Comparison of ENCODE assay signal across 11 cellular contexts in the genomic region with DNA sequence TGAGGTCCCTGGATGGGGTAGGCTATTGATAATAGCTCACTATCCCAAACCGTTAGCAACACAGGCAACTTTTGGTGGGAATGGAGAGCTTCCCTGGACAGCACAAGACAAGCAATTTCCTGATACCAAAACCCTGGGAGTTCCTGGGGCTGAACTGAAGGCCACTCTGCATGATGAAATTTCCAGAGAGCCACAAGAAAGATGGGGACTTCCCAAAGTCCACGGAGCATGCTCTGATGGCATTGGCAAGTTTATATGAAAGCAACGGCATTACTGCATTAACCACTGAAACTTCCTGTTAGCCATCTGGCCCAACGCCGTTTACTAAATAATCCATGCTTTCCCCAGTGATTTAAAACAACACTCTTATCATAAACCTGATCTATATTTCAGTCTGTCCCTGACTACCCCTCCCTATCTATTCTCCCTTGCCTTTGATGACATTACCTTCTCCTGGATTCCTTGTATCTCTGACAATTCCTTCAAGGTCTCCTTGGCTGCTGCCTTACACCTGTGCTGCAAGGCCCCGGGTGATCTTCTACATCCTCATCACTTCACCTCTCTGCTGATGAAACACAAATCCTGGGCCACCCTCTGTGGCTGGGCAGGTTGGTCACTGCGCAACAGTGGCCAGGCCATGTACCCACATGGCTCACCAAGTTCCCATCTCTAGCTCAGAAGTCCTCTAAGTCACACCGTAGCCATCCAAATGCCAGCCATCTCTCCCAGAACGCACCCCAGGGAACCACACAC.
DNase-seq lines count a peak whose midpoint lies in the region; ATAC-seq and TF ChIP-seq lines count a peak whose summit lies in the region.
"Had no signal": no experiment of that assay in that cellular context is flagged by ENCODE, and none has a peak within 500 bp of the region (broad histone marks: within the 10 kb centered on the region; RNA-seq: fewer than 3 reads in every experiment).

No MANE protein-coding gene starts in this region.

- peaks cover 2% of the 10 kb centered on the region for H3K4me1 Mint-ChIP-seq in T-helper 17 cell

- no peak overlapping the region for H3K4me3 ChIP-seq in GM12865 (ENCODE audit: low read depth, low read length)
- no peak overlapping the region for H3K4me3 ChIP-seq in lower lobe of right lung

- peak; percentile 59 for ATAC-seq in GM21526 (IDR thresholded peaks at IDR 0.05; ENCODE audit: low FRiP score, unreplicated experiment)
- peak; percentile 51 for ATAC-seq in HG03558 (IDR thresholded peaks at IDR 0.05; ENCODE audit: extremely low read depth, unreplicated experiment)
- peak; percentile 59 to 63 for ATAC-seq in lower lobe of right lung
- no peak for ATAC-seq in GM19455 (IDR thresholded peaks at IDR 0.05; ENCODE audit: unreplicated experiment)
- no peak for ATAC-seq in T-helper 17 cell
- ATAC-seq: left colon had no signal

- TF ChIP-seq CTCF in GM12865 (IDR thresholded peaks at IDR 0.05; ENCODE audit: insufficient read depth, low read depth, low read length, missing control alignments) (no peak), lower lobe of right lung (IDR thresholded peaks at IDR 0.05) (no peak)

- no peaks in the 10 kb centered on the region for H3K36me3 Mint-ChIP-seq in T-helper 17 cell (ENCODE audit: low read depth)

- H3K27ac Mint-ChIP-seq in T-helper 17 cell = no peak overlapping the region

- H3K27ac ChIP-seq in lower lobe of right lung = no peak overlapping the region

- no peak overlapping the region for H3K4me3 Mint-ChIP-seq in T-helper 17 cell

- H3K27me3 ChIP-seq in lower lobe of right lung (ENCODE audit: low read depth) = no peaks in the 10 kb centered on the region

- H3K9me3 ChIP-seq in lower lobe of right lung (no peaks in the 10 kb centered on the region), T-helper 17 cell (ENCODE audit: control insufficient read depth, low read length, poor library complexity, severe bottlenecking) (no peaks in the 10 kb centered on the region)

- peaks cover 19% of the 10 kb centered on the region for H3K4me1 ChIP-seq in lower lobe of right lung

- H3K36me3 ChIP-seq in lower lobe of right lung = no peaks in the 10 kb centered on the region

- DNase-seq in GM12865 (ENCODE audit: low read depth) (peak; percentile 86), lower lobe of right lung (no peak), T-helper 17 cell (no peak), activated gamma-delta T cell treated with Interleukin-2 at 50 U/mL for 16 hours (no peak)
- DNase-seq in activated CD4-positive, CD25-positive, alpha-beta regulatory T cell (lab: John Stamatoyannopoulos, UW) = no peak
- DNase-seq: cerebellar nuclear complex, T-helper 9 cell had no signal

- intact Hi-C loops in lower lobe of right lung (cut with DNase I) = no loop called here

- H3K27me3 Mint-ChIP-seq in T-helper 17 cell = peaks cover 24% of the 10 kb centered on the region

Comparison
In these comparisons a context has a peak if more than half of its experiments do, and no peak if none do; other contexts are left out.
1. ATAC-seq: peak in GM21526 (single experiment), HG03558 (single experiment) and lower lobe of right lung (2 of 2); none in GM19455 (single experiment) and T-helper 17 cell (single experiment).